ENCODE assay signal across 2 cellular contexts in the genomic region with DNA sequence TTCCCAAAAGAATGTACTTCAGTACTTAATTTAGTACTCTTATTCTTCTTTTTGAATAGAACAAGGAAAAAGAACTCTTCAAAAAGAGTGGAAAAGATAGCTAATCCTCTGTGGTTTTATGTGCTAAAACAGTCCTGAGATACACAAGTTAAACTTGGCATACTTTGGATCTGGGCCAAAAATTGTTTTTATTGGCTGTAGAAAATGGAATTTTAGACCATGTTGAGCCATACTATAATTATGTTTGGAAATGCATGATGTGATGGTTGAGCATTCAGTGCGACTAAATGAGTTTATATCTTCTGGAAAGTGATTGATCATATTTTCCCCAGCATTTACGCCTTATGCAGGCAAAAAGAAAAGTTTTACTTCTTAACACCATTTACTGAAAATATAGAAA.
TF ChIP-seq lines count a peak whose summit lies in the region.

No MANE protein-coding gene starts in this region.

TF ChIP-seq in SK-N-SH, 30 proteins besides CTCF, POLR2A, EP300 and RAD21 (continued from another document):
- TF ChIP-seq, protein P1, sequence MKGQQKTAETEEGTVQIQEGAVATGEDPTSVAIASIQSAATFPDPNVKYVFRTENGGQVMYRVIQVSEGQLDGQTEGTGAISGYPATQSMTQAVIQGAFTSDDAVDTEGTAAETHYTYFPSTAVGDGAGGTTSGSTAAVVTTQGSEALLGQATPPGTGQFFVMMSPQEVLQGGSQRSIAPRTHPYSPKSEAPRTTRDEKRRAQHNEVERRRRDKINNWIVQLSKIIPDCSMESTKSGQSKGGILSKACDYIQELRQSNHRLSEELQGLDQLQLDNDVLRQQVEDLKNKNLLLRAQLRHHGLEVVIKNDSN (IDR thresholded peaks at IDR 0.05; ENCODE audit: borderline replicate concordance, low read depth), result no peak
TF ChIP-seq in SK-N-SH: peak in this region for 1.

TF ChIP-seq in SK-N-SH treated with all-trans-retinoic acid at 6 μM for 48 hours, 23 proteins besides CTCF, POLR2A, EP300 and RAD21 (continued from another document):
- no peak for TF ChIP-seq RARB (CRISPR knock-in tag; IDR thresholded peaks at IDR 0.05)
- TF ChIP-seq ZNF565 (CRISPR knock-in tag; conservative IDR thresholded peaks at IDR 0.05; ENCODE audit: low read depth), result no peak
- TF ChIP-seq CSDC2 (CRISPR knock-in tag; IDR thresholded peaks at IDR 0.05), result no peak
- TF ChIP-seq ESRRG (CRISPR knock-in tag; IDR thresholded peaks at IDR 0.05), result no peak
- TF ChIP-seq ZFP30 (CRISPR knock-in tag; IDR thresholded peaks at IDR 0.05), result no peak
- TF ChIP-seq, protein P2, sequence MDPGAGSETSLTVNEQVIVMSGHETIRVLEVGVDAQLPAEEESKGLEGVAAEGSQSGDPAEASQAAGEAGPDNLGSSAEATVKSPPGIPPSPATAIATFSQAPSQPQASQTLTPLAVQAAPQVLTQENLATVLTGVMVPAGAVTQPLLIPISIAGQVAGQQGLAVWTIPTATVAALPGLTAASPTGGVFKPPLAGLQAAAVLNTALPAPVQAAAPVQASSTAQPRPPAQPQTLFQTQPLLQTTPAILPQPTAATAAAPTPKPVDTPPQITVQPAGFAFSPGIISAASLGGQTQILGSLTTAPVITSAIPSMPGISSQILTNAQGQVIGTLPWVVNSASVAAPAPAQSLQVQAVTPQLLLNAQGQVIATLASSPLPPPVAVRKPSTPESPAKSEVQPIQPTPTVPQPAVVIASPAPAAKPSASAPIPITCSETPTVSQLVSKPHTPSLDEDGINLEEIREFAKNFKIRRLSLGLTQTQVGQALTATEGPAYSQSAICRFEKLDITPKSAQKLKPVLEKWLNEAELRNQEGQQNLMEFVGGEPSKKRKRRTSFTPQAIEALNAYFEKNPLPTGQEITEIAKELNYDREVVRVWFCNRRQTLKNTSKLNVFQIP (CRISPR knock-in tag; IDR thresholded peaks at IDR 0.05; ENCODE audit: borderline replicate concordance, low read depth), result no peak
- TF ChIP-seq PPARA (CRISPR knock-in tag; IDR thresholded peaks at IDR 0.05; ENCODE audit: borderline replicate concordance), result no peak
- no peak for TF ChIP-seq ZFP3 (CRISPR knock-in tag; IDR thresholded peaks at IDR 0.05)
- no peak for TF ChIP-seq ARNTL (CRISPR knock-in tag; IDR thresholded peaks at IDR 0.05; ENCODE audit: borderline replicate concordance, low read depth)
- TF ChIP-seq TCF4 (CRISPR knock-in tag; IDR thresholded peaks at IDR 0.05; ENCODE audit: borderline replicate concordance), result no peak
- TF ChIP-seq SNAI2 (CRISPR knock-in tag; IDR thresholded peaks at IDR 0.05), result no peak
- TF ChIP-seq ISL1 (CRISPR knock-in tag; IDR thresholded peaks at IDR 0.05), result no peak
- no peak for TF ChIP-seq ZC3H10 (CRISPR knock-in tag; IDR thresholded peaks at IDR 0.05)
- no peak for TF ChIP-seq ZNF70 (CRISPR knock-in tag; IDR thresholded peaks at IDR 0.05)
- TF ChIP-seq, protein P3, sequence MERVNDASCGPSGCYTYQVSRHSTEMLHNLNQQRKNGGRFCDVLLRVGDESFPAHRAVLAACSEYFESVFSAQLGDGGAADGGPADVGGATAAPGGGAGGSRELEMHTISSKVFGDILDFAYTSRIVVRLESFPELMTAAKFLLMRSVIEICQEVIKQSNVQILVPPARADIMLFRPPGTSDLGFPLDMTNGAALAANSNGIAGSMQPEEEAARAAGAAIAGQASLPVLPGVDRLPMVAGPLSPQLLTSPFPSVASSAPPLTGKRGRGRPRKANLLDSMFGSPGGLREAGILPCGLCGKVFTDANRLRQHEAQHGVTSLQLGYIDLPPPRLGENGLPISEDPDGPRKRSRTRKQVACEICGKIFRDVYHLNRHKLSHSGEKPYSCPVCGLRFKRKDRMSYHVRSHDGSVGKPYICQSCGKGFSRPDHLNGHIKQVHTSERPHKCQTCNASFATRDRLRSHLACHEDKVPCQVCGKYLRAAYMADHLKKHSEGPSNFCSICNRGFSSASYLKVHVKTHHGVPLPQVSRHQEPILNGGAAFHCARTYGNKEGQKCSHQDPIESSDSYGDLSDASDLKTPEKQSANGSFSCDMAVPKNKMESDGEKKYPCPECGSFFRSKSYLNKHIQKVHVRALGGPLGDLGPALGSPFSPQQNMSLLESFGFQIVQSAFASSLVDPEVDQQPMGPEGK (CRISPR knock-in tag; IDR thresholded peaks at IDR 0.05; ENCODE audit: borderline replicate concordance), result no peak
- TF ChIP-seq ZNF8 (CRISPR knock-in tag; IDR thresholded peaks at IDR 0.05), result no peak
- TF ChIP-seq, protein P4, sequence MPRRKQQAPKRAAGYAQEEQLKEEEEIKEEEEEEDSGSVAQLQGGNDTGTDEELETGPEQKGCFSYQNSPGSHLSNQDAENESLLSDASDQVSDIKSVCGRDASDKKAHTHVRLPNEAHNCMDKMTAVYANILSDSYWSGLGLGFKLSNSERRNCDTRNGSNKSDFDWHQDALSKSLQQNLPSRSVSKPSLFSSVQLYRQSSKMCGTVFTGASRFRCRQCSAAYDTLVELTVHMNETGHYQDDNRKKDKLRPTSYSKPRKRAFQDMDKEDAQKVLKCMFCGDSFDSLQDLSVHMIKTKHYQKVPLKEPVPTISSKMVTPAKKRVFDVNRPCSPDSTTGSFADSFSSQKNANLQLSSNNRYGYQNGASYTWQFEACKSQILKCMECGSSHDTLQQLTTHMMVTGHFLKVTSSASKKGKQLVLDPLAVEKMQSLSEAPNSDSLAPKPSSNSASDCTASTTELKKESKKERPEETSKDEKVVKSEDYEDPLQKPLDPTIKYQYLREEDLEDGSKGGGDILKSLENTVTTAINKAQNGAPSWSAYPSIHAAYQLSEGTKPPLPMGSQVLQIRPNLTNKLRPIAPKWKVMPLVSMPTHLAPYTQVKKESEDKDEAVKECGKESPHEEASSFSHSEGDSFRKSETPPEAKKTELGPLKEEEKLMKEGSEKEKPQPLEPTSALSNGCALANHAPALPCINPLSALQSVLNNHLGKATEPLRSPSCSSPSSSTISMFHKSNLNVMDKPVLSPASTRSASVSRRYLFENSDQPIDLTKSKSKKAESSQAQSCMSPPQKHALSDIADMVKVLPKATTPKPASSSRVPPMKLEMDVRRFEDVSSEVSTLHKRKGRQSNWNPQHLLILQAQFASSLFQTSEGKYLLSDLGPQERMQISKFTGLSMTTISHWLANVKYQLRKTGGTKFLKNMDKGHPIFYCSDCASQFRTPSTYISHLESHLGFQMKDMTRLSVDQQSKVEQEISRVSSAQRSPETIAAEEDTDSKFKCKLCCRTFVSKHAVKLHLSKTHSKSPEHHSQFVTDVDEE (CRISPR knock-in tag; IDR thresholded peaks at IDR 0.05), result no peak
- TF ChIP-seq, protein P5, sequence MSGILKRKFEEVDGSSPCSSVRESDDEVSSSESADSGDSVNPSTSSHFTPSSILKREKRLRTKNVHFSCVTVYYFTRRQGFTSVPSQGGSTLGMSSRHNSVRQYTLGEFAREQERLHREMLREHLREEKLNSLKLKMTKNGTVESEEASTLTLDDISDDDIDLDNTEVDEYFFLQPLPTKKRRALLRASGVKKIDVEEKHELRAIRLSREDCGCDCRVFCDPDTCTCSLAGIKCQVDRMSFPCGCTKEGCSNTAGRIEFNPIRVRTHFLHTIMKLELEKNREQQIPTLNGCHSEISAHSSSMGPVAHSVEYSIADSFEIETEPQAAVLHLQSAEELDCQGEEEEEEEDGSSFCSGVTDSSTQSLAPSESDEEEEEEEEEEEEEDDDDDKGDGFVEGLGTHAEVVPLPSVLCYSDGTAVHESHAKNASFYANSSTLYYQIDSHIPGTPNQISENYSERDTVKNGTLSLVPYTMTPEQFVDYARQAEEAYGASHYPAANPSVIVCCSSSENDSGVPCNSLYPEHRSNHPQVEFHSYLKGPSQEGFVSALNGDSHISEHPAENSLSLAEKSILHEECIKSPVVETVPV (CRISPR knock-in tag; IDR thresholded peaks at IDR 0.05), result no peak
